Comparison of ENCODE assay signal across 1 cellular context in genomic region chr4:138788857-138789256, GRCh38.
TF ChIP-seq lines count a peak whose summit lies in the region.

No MANE protein-coding gene starts in this region.

TF ChIP-seq in K562, 482 proteins besides CTCF, POLR2A, EP300 and RAD21 (continued from another document and continues in another):
- TF ChIP-seq FOXP4 (CRISPR knock-in tag; IDR thresholded peaks at IDR 0.05; ENCODE audit: borderline replicate concordance) (no peak), JUND (IDR thresholded peaks at IDR 0.05; ENCODE audit: borderline replicate concordance, low read depth, low read length) (no peak), JUND (tag; IDR thresholded peaks at IDR 0.05; ENCODE audit: borderline replicate concordance, low read depth, low read length) (no peak), ZNF280B (CRISPR knock-in tag; IDR thresholded peaks at IDR 0.05) (no peak), CBFB (CRISPR knock-in tag; IDR thresholded peaks at IDR 0.05) (no peak), ZNF398 (CRISPR knock-in tag; IDR thresholded peaks at IDR 0.05) (no peak), KAT7 (CRISPR knock-in tag; IDR thresholded peaks at IDR 0.05; ENCODE audit: borderline replicate concordance) (no peak), TRIM24 (IDR thresholded peaks at IDR 0.05) (peak in 1 of 2 experiments; percentile 37; a peak in 1 of 4 replicates), ZNF445 (CRISPR knock-in tag; IDR thresholded peaks at IDR 0.05; ENCODE audit: low read depth) (no peak), ZNF79 (CRISPR knock-in tag; IDR thresholded peaks at IDR 0.05; ENCODE audit: low read depth) (no peak), ZNF589 (CRISPR knock-in tag; IDR thresholded peaks at IDR 0.05; ENCODE audit: low read depth) (peak; percentile 69; the same call in 1 of the 2 replicates), NBN (IDR thresholded peaks at IDR 0.05; ENCODE audit: low read depth) (no peak), SMARCA4 (IDR thresholded peaks at IDR 0.05) (no peak), CHD2 (IDR thresholded peaks at IDR 0.05; ENCODE audit: low read depth, low read length) (no peak), HSF4 (CRISPR knock-in tag; IDR thresholded peaks at IDR 0.05; ENCODE audit: borderline replicate concordance) (no peak), ARID1B (IDR thresholded peaks at IDR 0.05) (0 out of 2 replicates have a peak, but pooled peaks have one; percentile 39), NELFE (IDR thresholded peaks at IDR 0.05; ENCODE audit: insufficient read depth, insufficient read length) (no peak), ZNF551 (CRISPR knock-in tag; IDR thresholded peaks at IDR 0.05) (no peak), ZNF133 (CRISPR knock-in tag; IDR thresholded peaks at IDR 0.05) (no peak), MYBL2 (IDR thresholded peaks at IDR 0.05; ENCODE audit: low read depth) (no peak), MYBL2 (CRISPR knock-in tag; IDR thresholded peaks at IDR 0.05; ENCODE audit: borderline replicate concordance) (no peak), TCF7L2 (IDR thresholded peaks at IDR 0.05; ENCODE audit: low read depth, low read length) (no peak), MAX (CRISPR knock-in tag; IDR thresholded peaks at IDR 0.05) (no peak), MLLT1 (IDR thresholded peaks at IDR 0.05) (no peak), ZNF512 (tag; IDR thresholded peaks at IDR 0.05) (no peak), USF1 (CRISPR knock-in tag; IDR thresholded peaks at IDR 0.05) (peak; percentile 80), DMBX1 (CRISPR knock-in tag; IDR thresholded peaks at IDR 0.05; ENCODE audit: borderline replicate concordance) (peak; percentile 32; the same call in 1 of the 2 replicates), GATA2 (CRISPR knock-in tag; IDR thresholded peaks at IDR 0.05) (0 out of 2 replicates have a peak, but pooled peaks have one; percentile 25), ETV6 (IDR thresholded peaks at IDR 0.05; ENCODE audit: borderline replicate concordance in 1 of 2, low read depth in 2 of 2, low read length in 1 of 2) (no peak), ETV6 (CRISPR knock-in tag; IDR thresholded peaks at IDR 0.05; ENCODE audit: borderline replicate concordance) (no peak), BCOR (IDR thresholded peaks at IDR 0.05) (no peak), TGIF2 (CRISPR knock-in tag; IDR thresholded peaks at IDR 0.05) (no peak), L3MBTL2 (IDR thresholded peaks at IDR 0.05) (no peak), ZKSCAN1 (IDR thresholded peaks at IDR 0.05; ENCODE audit: low read depth, low read length) (no peak), CBFA2T2 (conservative IDR thresholded peaks at IDR 0.05) (peak; percentile 50), MYC (IDR thresholded peaks at IDR 0.05; ENCODE audit: low read depth, low read length) (no peak), MYC (CRISPR knock-in tag; IDR thresholded peaks at IDR 0.05; ENCODE audit: borderline replicate concordance, low read depth) (no peak), USF2 (CRISPR knock-in tag; IDR thresholded peaks at IDR 0.05) (peak; percentile 82), HOMEZ (CRISPR knock-in tag; IDR thresholded peaks at IDR 0.05) (no peak)
